In the genomic region with DNA sequence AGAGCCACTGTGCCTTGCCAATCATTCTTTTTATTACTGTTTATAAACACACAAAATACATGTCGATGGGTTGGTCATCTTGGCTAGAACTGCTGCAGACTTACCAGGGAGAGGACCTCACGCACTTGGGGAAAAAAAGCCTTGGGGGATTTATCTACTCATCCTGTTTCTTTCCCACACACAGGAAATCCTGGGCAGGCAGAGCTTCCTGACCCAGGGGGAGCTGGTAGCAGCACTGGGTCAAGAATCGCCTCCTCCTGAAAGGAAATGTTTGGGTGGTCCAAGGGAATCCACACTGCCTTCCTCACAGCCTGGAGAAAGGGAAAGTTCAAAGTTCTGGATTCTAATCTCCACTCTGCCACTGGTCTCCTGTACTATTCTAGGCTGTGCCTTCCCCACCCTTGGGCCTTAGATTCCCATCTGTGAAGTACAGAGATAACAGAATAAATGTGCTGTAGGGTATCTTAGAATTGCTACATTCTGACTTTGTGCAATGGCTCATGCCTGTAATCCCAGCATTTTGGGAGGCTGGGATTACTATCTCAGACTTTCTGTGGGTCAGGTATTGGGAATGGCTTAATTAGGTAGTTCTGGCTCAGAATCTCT, we compare ENCODE assay signal across 25 cellular contexts. TPM values are rescaled to one million over a fixed set of nuclear protein-coding genes. Genes with fewer than 3 reads are reported as not detected.
DNase-seq lines count a peak whose midpoint lies in the region; ATAC-seq and TF ChIP-seq lines count a peak whose summit lies in the region.
"Had no signal": no experiment of that assay in that cellular context is flagged by ENCODE, and none has a peak within 500 bp of the region (broad histone marks: within the 10 kb centered on the region; RNA-seq: fewer than 3 reads in every experiment).

No MANE protein-coding gene starts in this region.

- H3K27me3 ChIP-seq in heart right ventricle = no peaks in the 10 kb centered on the region
- no peaks in the 10 kb centered on the region for H3K27me3 ChIP-seq in liver (ENCODE audit: control insufficient read depth in 4 of 4, insufficient read depth in 4 of 4, low read length in 3 of 4)
- peaks cover 0 to 2% (median 0%) of the 10 kb centered on the region in 5 donors for H3K27me3 ChIP-seq in subcutaneous abdominal adipose tissue (ENCODE audit: control insufficient read depth in 5 of 5, insufficient read depth in 4 of 5, low read length in 5 of 5)
- H3K27me3 ChIP-seq: cardiac muscle cell, colonic mucosa, ovary had no signal

- no peak for TF ChIP-seq CTCF in heart right ventricle (IDR thresholded peaks at IDR 0.05)
- no peak for TF ChIP-seq CTCF in liver (IDR thresholded peaks at IDR 0.05; ENCODE audit: low read depth, low read length, missing input control)

- H3K4me3 ChIP-seq in heart right ventricle (no peak overlapping the region), liver (ENCODE audit: low read depth in 1 of 3, low read length in 3 of 3) (no peak overlapping the region), subcutaneous abdominal adipose tissue (ENCODE audit: low read depth in 1 of 5, low read length in 5 of 5) (no peak overlapping the region)
- H3K4me3 ChIP-seq: cardiac muscle cell, colonic mucosa, ovary, skin epidermis had no signal

- no peak overlapping the region for H3K9ac ChIP-seq in liver (ENCODE audit: low read depth in 1 of 2, low read length in 2 of 2)
- H3K9ac ChIP-seq in subcutaneous abdominal adipose tissue (ENCODE audit: low read length in 5 of 5) = peak overlapping the region in 1 of 5 donors; percentile 48

- DNase-seq in heart right ventricle (no peak), left cardiac atrium (no peak), UCSD-AML1 (lab: John Stamatoyannopoulos, UW; ENCODE audit: unreplicated experiment) (peak; percentile 36), retina (no peak), amygdala (lab: John Stamatoyannopoulos, UW) (no peak)
- DNase-seq: activated B cell treated with CpG ODN at 0.5 μM for 24 hours; activated CD4-positive, alpha-beta T cell treated with anti-CD3 and anti-CD28 coated beads, Interleukin-2, amount 10 ng/mL, durations not matched to agents 7 days and 5 days; activated effector memory CD4-positive, alpha-beta T cell treated with Interleukin-2 at 50 U/mL for 16 hours; activated T-cell treated with anti-CD3 and anti-CD28 coated beads, Interleukin-2, amount 50 U/mL, for 1 hour; AML-193; CD4-positive, alpha-beta memory T cell; colonic mucosa; effector CD8-positive, alpha-beta T cell; H9; islet precursor cell; Kasumi-1; NCI-H1417 treated with DMSO at 0.1 percent for 48 hours; ovary; RPMI8226; stimulated activated naive CD8-positive, alpha-beta T cell treated with anti-CD3 and anti-CD28 coated beads, Interleukin-15, amount 100 ng/mL, for 72 hours had no signal

- H3K9me3 ChIP-seq in heart right ventricle (no peaks in the 10 kb centered on the region), liver (ENCODE audit: control insufficient read depth in 4 of 4, low read length in 3 of 4) (no peaks in the 10 kb centered on the region), subcutaneous abdominal adipose tissue (ENCODE audit: control insufficient read depth in 5 of 5, low read length in 5 of 5) (no peaks in the 10 kb centered on the region)
- H3K9me3 ChIP-seq: colonic mucosa, ovary had no signal

- WGBS in heart right ventricle, 2 donors = 57 to 70% methylated on average over 3 of the region's 3 CpGs
- WGBS in liver = 76% methylated on average over 3 of the region's 3 CpGs

- peak overlapping the region in 9 of 10 donors; percentile 26 to 91 (median 68) for H3K27ac ChIP-seq in heart right ventricle
- peak overlapping the region in 1 of 2 donors; percentile 29 for H3K27ac ChIP-seq in liver (ENCODE audit: low read depth in 1 of 2, low read length in 2 of 2)
- peak overlapping the region; percentile 35 for H3K27ac ChIP-seq in subcutaneous abdominal adipose tissue (ENCODE audit: low read depth, low read length)
- H3K27ac ChIP-seq: cardiac muscle cell, colonic mucosa, ovary, skin epidermis had no signal

- H3K4me1 ChIP-seq in heart right ventricle = peaks cover 11 to 89% (median 52%) of the 10 kb centered on the region in 9 donors
- H3K4me1 ChIP-seq in liver (ENCODE audit: control insufficient read depth in 4 of 4, insufficient read depth in 4 of 4, low read length in 3 of 4) = no peaks in the 10 kb centered on the region
- peaks cover 0 to 60% (median 7%) of the 10 kb centered on the region in 5 donors for H3K4me1 ChIP-seq in subcutaneous abdominal adipose tissue (ENCODE audit: control insufficient read depth in 5 of 5, insufficient read depth in 5 of 5, low read length in 5 of 5)
- H3K4me1 ChIP-seq: colonic mucosa had no signal

- H3K36me3 ChIP-seq in heart right ventricle (no peaks in the 10 kb centered on the region), liver (ENCODE audit: control insufficient read depth in 4 of 4, insufficient read depth in 3 of 4, low read depth in 1 of 4, low read length in 3 of 4) (no peaks in the 10 kb centered on the region), subcutaneous abdominal adipose tissue (ENCODE audit: control insufficient read depth in 5 of 5, insufficient read depth in 5 of 5, low read length in 5 of 5) (no peaks in the 10 kb centered on the region)
- H3K36me3 ChIP-seq: cardiac muscle cell, colonic mucosa, ovary had no signal

- ATAC-seq in heart right ventricle (no peak), left cardiac atrium (no peak), GM21825 (IDR thresholded peaks at IDR 0.05; ENCODE audit: unreplicated experiment) (no peak)
- ATAC-seq: stimulated activated naive CD8-positive, alpha-beta T cell treated with anti-CD3 and anti-CD28 coated beads, Interleukin-15, amount 100 ng/mL, for 72 hours had no signal

- TF ChIP-seq RAD21 in liver (IDR thresholded peaks at IDR 0.05) = peak in 1 of 2 donors; percentile 11

- intact Hi-C loops in heart right ventricle (cut with DNase I) = loop anchor here in 2 of 10 donors (5.0 kb wide), 1 partner anchor 32 kb away; a partner anchor contains a TSS
- intact Hi-C loops in left cardiac atrium (cut with DNase I) = loop anchor here in 1 of 2 donors (5.0 kb wide), 1 partner anchor 32 kb away; a partner anchor contains a TSS

TF ChIP-seq in liver, 16 proteins besides CTCF, POLR2A, EP300 and RAD21:
- TF ChIP-seq NR2F2 (IDR thresholded peaks at IDR 0.05) = peak; percentile 81
- TF ChIP-seq, protein P1, sequence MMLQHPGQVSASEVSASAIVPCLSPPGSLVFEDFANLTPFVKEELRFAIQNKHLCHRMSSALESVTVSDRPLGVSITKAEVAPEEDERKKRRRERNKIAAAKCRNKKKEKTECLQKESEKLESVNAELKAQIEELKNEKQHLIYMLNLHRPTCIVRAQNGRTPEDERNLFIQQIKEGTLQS (IDR thresholded peaks at IDR 0.05) = no peak
- TF ChIP-seq SP1 (IDR thresholded peaks at IDR 0.05) = peak; percentile 14
TF ChIP-seq in liver: peak in this region for 2.

RNA-seq across cellular contexts. Expression of a gene that starts 31.2 kb away (rescaled TPM):
- total RNA-seq in heart right ventricle (100 to 1,000 TPM; 146 to 290 (median 204) TPM), left cardiac atrium (100 to 1,000 TPM; 142 to 150 TPM), liver (10 to 100 TPM; 11.2 to 47.3 TPM)
- polyA plus RNA-seq in heart right ventricle (100 to 1,000 TPM in 1 of 2 donors, 10 to 100 TPM in 1; 64.2 to 398 TPM), liver (10 to 100 TPM; 10.1 to 16.4 TPM)

RNA-seq across cellular contexts. Expression of a gene that starts 57.5 kb away (rescaled TPM):
- total RNA-seq in heart right ventricle = 10 to 100 TPM; 21.5 to 73.9 (median 45.3) TPM
- 100 to 1,000 TPM; 122 to 134 TPM for polyA plus RNA-seq in heart right ventricle
- 100 to 1,000 TPM; 118 to 145 TPM for total RNA-seq in left cardiac atrium
- 1 to 10 TPM; 3.0 to 9.0 TPM for total RNA-seq in liver
- 10 to 100 TPM; 15.5 to 17.3 TPM for polyA plus RNA-seq in liver
